In the genomic region with DNA sequence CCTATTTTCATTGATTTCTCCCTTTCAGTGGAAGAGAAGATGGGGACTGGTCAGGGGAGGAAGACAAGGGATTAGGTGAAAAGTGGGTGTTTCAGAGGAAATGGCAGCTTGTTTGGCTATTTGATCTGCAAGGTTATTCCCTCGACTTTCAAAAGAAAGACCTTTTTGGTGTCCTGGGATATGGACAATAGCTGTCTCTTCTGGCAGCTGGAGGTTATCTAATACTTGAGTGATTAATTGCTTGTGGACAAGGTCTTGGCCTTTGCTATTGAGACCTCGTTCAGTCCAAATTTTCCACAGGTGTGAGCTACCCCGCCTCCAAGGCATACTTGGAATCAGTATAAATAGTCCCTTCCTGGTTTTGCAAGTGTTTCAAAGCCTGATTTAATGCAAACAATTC, we compare ENCODE assay signal across 1 cellular context.
TF ChIP-seq lines count a peak whose summit lies in the region.

No MANE protein-coding gene starts in this region.

TF ChIP-seq in H1, 55 proteins besides CTCF, POLR2A, EP300 and RAD21:
- TF ChIP-seq MAX (IDR thresholded peaks at IDR 0.05) (no peak), SAP30 (IDR thresholded peaks at IDR 0.05; ENCODE audit: insufficient read depth, insufficient replicate concordance, low read length) (no peak), CBX5 (IDR thresholded peaks at IDR 0.05; ENCODE audit: low read depth, low read length) (no peak), CHD1 (IDR thresholded peaks at IDR 0.05; ENCODE audit: low read depth, low read length) (no peak), TBP (IDR thresholded peaks at IDR 0.05; ENCODE audit: low read depth, low read length) (no peak)
